ENCODE assay signal across 25 cellular contexts in genomic region chr5:73894860-73895259, GRCh38.
"Had no signal": no experiment of that assay in that cellular context is flagged by ENCODE, and none has a peak within 500 bp of the region (broad histone marks: within the 10 kb centered on the region; RNA-seq: fewer than 3 reads in every experiment).

No MANE protein-coding gene starts in this region.

- H3K27ac Mint-ChIP-seq: immature natural killer cell; naive thymus-derived CD8-positive, alpha-beta T cell; stimulated activated memory B cell treated with anti-CD40 and anti-IgM and Interleukin-4, amounts not matched to agents 10 μg/mL and 1 μg/mL and 100 μg/mL, for 72 hours had no signal

- FAIRE-seq: colon, frontal cortex, urothelium cell line had no signal

- H3K4me3 ChIP-seq: dorsolateral prefrontal cortex, lower lobe of right lung, prostate gland, right atrium auricular region, skin epidermis, spleen, testis, tibial artery, upper lobe of left lung had no signal

- DNase-seq: dorsolateral prefrontal cortex; effector CD4-positive, alpha-beta T cell; hypothalamus; immature natural killer cell; islet precursor cell; kidney glomerular epithelial cell; left colon; left ventricle myocardium superior; lower lobe of right lung; spleen; stimulated activated CD4-positive, alpha-beta T cell treated with anti-CD3 and anti-CD28 coated beads, Interleukin-4, amount 100 ng/mL, for 4 hours; stimulated activated naive CD8-positive, alpha-beta T cell treated with anti-CD3 and anti-CD28 coated beads, Interleukin-15, Interleukin-2, amounts not matched to agents 100 U/mL and 50 U/mL, for 24 hours; substantia nigra; testis; tibial artery; upper lobe of left lung had no signal

- H3K9me3 Mint-ChIP-seq: immature natural killer cell had no signal

- H3K36me3 Mint-ChIP-seq: naive thymus-derived CD8-positive, alpha-beta T cell; stimulated activated memory B cell treated with anti-CD40 and anti-IgM and Interleukin-4, amounts not matched to agents 10 μg/mL and 1 μg/mL and 100 μg/mL, for 72 hours had no signal

- ATAC-seq: left colon; left ventricle myocardium superior; lower lobe of right lung; naive thymus-derived CD8-positive, alpha-beta T cell; stimulated activated memory B cell treated with anti-CD40 and anti-IgM and Interleukin-4, amounts not matched to agents 10 μg/mL and 1 μg/mL and 100 μg/mL, for 72 hours; stimulated activated naive CD8-positive, alpha-beta T cell treated with anti-CD3 and anti-CD28 coated beads, Interleukin-15, Interleukin-2, amounts not matched to agents 100 U/mL and 50 U/mL, for 24 hours had no signal

- H3K9me3 ChIP-seq: lower lobe of right lung, prostate gland, right atrium auricular region, spleen, testis, tibial artery, upper lobe of left lung had no signal

- H3K27ac ChIP-seq: dorsolateral prefrontal cortex, lower lobe of right lung, prostate gland, right atrium auricular region, spleen, testis, tibial artery, upper lobe of left lung had no signal

- H3K4me1 Mint-ChIP-seq: immature natural killer cell; naive thymus-derived CD8-positive, alpha-beta T cell had no signal

- H3K4me3 Mint-ChIP-seq: immature natural killer cell; naive thymus-derived CD8-positive, alpha-beta T cell; neural crest cell; stimulated activated memory B cell treated with anti-CD40 and anti-IgM and Interleukin-4, amounts not matched to agents 10 μg/mL and 1 μg/mL and 100 μg/mL, for 72 hours had no signal

- H3K27me3 ChIP-seq: right atrium auricular region, testis, tibial artery, upper lobe of left lung had no signal

- H3K36me3 ChIP-seq: prostate gland, right atrium auricular region, spleen had no signal

- H3K4me1 ChIP-seq: lower lobe of right lung, prostate gland, right atrium auricular region, spleen, testis, tibial artery, upper lobe of left lung had no signal
